Comparison of ENCODE assay signal across 8 cellular contexts in the genomic region with DNA sequence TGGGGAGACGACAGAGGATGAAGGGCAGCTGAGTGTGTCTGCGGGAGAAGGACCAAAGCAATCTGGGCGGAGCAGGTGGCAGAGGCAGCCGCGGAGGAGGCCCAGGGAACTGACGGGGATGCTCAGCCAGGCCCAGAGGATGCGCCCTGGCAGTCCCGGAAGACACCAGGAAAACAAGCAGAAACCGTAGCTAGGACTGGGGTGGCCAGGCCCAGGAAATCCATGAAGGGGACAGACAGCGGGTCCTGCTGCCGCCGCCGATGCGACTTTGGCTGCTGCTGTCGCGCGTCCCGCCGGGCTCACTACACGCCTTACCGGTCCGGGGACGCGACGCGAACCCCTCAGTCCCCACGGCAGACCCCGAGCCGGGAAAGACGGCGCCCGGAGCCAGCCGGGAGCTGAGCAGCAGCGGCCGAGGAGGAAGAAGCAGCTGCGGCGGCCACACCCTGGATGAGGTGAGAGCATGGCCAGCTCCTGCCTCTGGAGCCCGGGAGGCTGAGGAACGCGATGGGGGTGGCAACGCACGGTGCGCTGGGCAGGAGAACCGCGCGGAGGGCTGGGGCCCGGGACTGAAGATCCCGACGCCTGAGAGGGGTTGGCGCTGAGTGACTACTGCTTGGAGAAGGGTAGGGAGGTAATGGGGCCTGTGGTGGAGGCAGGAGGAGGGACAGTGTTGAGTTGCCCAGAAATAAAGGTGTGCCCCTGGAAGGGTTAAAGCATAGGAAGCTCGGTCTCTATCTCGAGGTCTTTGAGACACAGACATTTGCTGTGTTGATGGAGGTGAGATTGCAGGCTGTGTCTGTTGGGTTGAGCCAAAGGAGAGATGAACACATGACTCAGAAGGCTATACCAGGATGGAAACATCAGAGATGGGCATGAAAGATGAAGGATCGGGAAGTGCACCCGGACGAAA. TPM values are rescaled to one million over a fixed set of nuclear protein-coding genes. Genes with fewer than 3 reads are reported as not detected.
A peak's percentile ranks its signal among the peaks of the same experiment; 100 is the strongest.
DNase-seq lines count a peak whose midpoint lies in the region; ATAC-seq and TF ChIP-seq lines count a peak whose summit lies in the region.
"Not testable (repeated sequence)": the region's sequence is repeated elsewhere in the genome, so short reads cannot be mapped to it uniquely, and the experiment has no call there.

No MANE protein-coding gene starts in this region.

- TF ChIP-seq CTCF in AG04450 (IDR thresholded peaks at IDR 0.05; ENCODE audit: low read depth, low read length); HFFc6 (IDR thresholded peaks at IDR 0.05): not testable (repeated sequence)

- POLR2A ChIA-PET in AG04450 (lab: Yijun Ruan, JAX); naive thymus-derived CD8-positive, alpha-beta T cell (lab: Charles Lee): not testable (repeated sequence)

- H3K27me3 ChIP-seq in AG04450 (ENCODE audit: control insufficient read depth, insufficient read depth, low read length); right cardiac atrium (ENCODE audit: control insufficient read depth, insufficient read depth): not testable (repeated sequence)

- H3K4me1 Mint-ChIP-seq in HFFc6 (ENCODE audit: low read depth); T-helper 1 cell treated with Interleukin-12 subunit alpha and Interleukin-12 subunit beta and Interleukin-4 antibody, amounts not matched to agents 30 μg/mL and 1 μg/mL, for 36 hours (ENCODE audit: low read depth); effector memory CD8-positive, alpha-beta T cell (ENCODE audit: low read depth in 2 of 2); naive thymus-derived CD8-positive, alpha-beta T cell: not testable (repeated sequence)

- not testable (repeated sequence) for H3K36me3 Mint-ChIP-seq in HFFc6 (ENCODE audit: low read depth); T-helper 1 cell treated with Interleukin-12 subunit alpha and Interleukin-12 subunit beta and Interleukin-4 antibody, amounts not matched to agents 30 μg/mL and 1 μg/mL, for 36 hours (ENCODE audit: low read depth); activated naive CD4-positive, alpha-beta T cell treated with anti-CD3 and anti-CD28 coated beads, Interleukin-2, amount 50 U/mL, for 72 hours; effector memory CD8-positive, alpha-beta T cell (ENCODE audit: insufficient read depth); naive thymus-derived CD8-positive, alpha-beta T cell

- peak overlapping the region; percentile 85 for H3K4me3 Mint-ChIP-seq in HFFc6
- peak overlapping the region; percentile 70 for H3K4me3 Mint-ChIP-seq in T-helper 1 cell treated with Interleukin-12 subunit alpha and Interleukin-12 subunit beta and Interleukin-4 antibody, amounts not matched to agents 30 μg/mL and 1 μg/mL, for 36 hours
- H3K4me3 Mint-ChIP-seq in effector memory CD8-positive, alpha-beta T cell = peak overlapping the region; percentile 38 to 48
- peak overlapping the region; percentile 58 to 87 (median 81) for H3K4me3 Mint-ChIP-seq in naive thymus-derived CD8-positive, alpha-beta T cell

- CTCF ChIA-PET in AG04450 (lab: Charles Lee) = not testable (repeated sequence)

- H3K27ac ChIP-seq in AG04450 (ENCODE audit: low read depth, low read length); right cardiac atrium (ENCODE audit: low read length); skin epidermis: not testable (repeated sequence)

- intact Hi-C loops in right cardiac atrium (cut with DNase I) = not testable (repeated sequence)

- peak overlapping the region; percentile 68 for H3K27ac Mint-ChIP-seq in HFFc6
- not testable (repeated sequence) for H3K27ac Mint-ChIP-seq in T-helper 1 cell treated with Interleukin-12 subunit alpha and Interleukin-12 subunit beta and Interleukin-4 antibody, amounts not matched to agents 30 μg/mL and 1 μg/mL, for 36 hours; activated naive CD4-positive, alpha-beta T cell treated with anti-CD3 and anti-CD28 coated beads, Interleukin-2, amount 50 U/mL, for 72 hours; effector memory CD8-positive, alpha-beta T cell
- H3K27ac Mint-ChIP-seq in naive thymus-derived CD8-positive, alpha-beta T cell = peak overlapping the region in 2 of 10 donors; percentile 33 to 65

- H3K4me1 ChIP-seq in right cardiac atrium (ENCODE audit: control insufficient read depth, insufficient read depth, low read length) = not testable (repeated sequence)

- WGBS in right cardiac atrium = 9% methylated on average over 45 of the region's 55 CpGs

- peak overlapping the region; percentile 41 for H3K4me3 ChIP-seq in AG04450 (ENCODE audit: low read depth, low read length)
- H3K4me3 ChIP-seq in right cardiac atrium (ENCODE audit: low read length) = not testable (repeated sequence)
- peak overlapping the region; percentile 8 to 42 (median 21) for H3K4me3 ChIP-seq in skin epidermis

- H3K27me3 Mint-ChIP-seq in HFFc6 (ENCODE audit: insufficient read depth); T-helper 1 cell treated with Interleukin-12 subunit alpha and Interleukin-12 subunit beta and Interleukin-4 antibody, amounts not matched to agents 30 μg/mL and 1 μg/mL, for 36 hours (ENCODE audit: low read depth); effector memory CD8-positive, alpha-beta T cell; naive thymus-derived CD8-positive, alpha-beta T cell: not testable (repeated sequence)

- H3K9me3 Mint-ChIP-seq in HFFc6; T-helper 1 cell treated with Interleukin-12 subunit alpha and Interleukin-12 subunit beta and Interleukin-4 antibody, amounts not matched to agents 30 μg/mL and 1 μg/mL, for 36 hours; activated naive CD4-positive, alpha-beta T cell treated with anti-CD3 and anti-CD28 coated beads, Interleukin-2, amount 50 U/mL, for 72 hours; effector memory CD8-positive, alpha-beta T cell; naive thymus-derived CD8-positive, alpha-beta T cell: not testable (repeated sequence)

- H3K9me3 ChIP-seq in AG04450 (ENCODE audit: control insufficient read depth, insufficient read depth, low read length); right cardiac atrium (ENCODE audit: control insufficient read depth, low read length): not testable (repeated sequence)

- peak; percentile 33 to 53 for ATAC-seq in activated naive CD4-positive, alpha-beta T cell treated with anti-CD3 and anti-CD28 coated beads, Interleukin-2, amount 50 U/mL, for 72 hours
- ATAC-seq in effector memory CD8-positive, alpha-beta T cell (replicated peaks) = peak; percentile 16
- peak; percentile 52 to 74 for ATAC-seq in right cardiac atrium
- ATAC-seq in naive thymus-derived CD8-positive, alpha-beta T cell = peak; percentile 68 to 80

- not testable (repeated sequence) for DNase-seq in AG04450 (ENCODE audit: low read depth, low spot score); HFFc6; activated naive CD4-positive, alpha-beta T cell treated with anti-CD3 and anti-CD28 coated beads, Interleukin-2, amount 50 U/mL, for 72 hours (ENCODE audit: low spot score in 2 of 2); effector memory CD8-positive, alpha-beta T cell
- DNase-seq in right cardiac atrium = peak in 2 of 3 donors; percentile 7 to 18
- DNase-seq in naive thymus-derived CD8-positive, alpha-beta T cell = peak in 1 of 10 donors; percentile 57

RNA-seq across cellular contexts. Expression of gene SEC22B, which starts 20.8 kb away (rescaled TPM):
- polyA plus RNA-seq in AG04450 (2011; rRNA removed) (60.0 and 73.9 TPM in 2 replicates), right cardiac atrium (14.9 TPM)
- polyA minus RNA-seq in AG04450 (2011; rRNA and poly(A)+ RNA removed) = 47.4 and 71.4 TPM in 2 replicates
- 10 to 100 TPM; 47.2 to 56.6 (median 54.7) TPM for total RNA-seq in HFFc6 (2021; fragmentation: NEBNext Ultra II Directional; extraction: Animal tissue kit (Norgen Biotek cat#: 25700))
- total RNA-seq in activated naive CD4-positive, alpha-beta T cell treated with anti-CD3 and anti-CD28 coated beads, Interleukin-2, amount 50 U/mL, for 72 hours = 10 to 100 TPM; 21.2 to 31.1 TPM
- total RNA-seq in right cardiac atrium = 10 to 100 TPM; 16.4 to 23.6 (median 21.1) TPM
- total RNA-seq in naive thymus-derived CD8-positive, alpha-beta T cell = 10 to 100 TPM; 46.0 to 49.9 TPM
- polyA plus RNA-seq in naive thymus-derived CD8-positive, alpha-beta T cell = 10 to 100 TPM; 15.8 to 17.8 (median 16.9) TPM

Comparison
In these comparisons a context has a peak if more than half of its experiments do, and no peak if none do; other contexts are left out.
1. ATAC-seq: peak in every context shown above with its lines; median percentile 74 in naive thymus-derived CD8-positive, alpha-beta T cell; 63 in right cardiac atrium; 43 in activated naive CD4-positive, alpha-beta T cell treated with anti-CD3 and anti-CD28 coated beads, Interleukin-2, amount 50 U/mL, for 72 hours; 16 in effector memory CD8-positive, alpha-beta T cell.